17 cellular contexts compared by ENCODE assay signal in genomic region chr1:185666582-185666981, GRCh38.
DNase-seq lines count a peak whose midpoint lies in the region; ATAC-seq and TF ChIP-seq lines count a peak whose summit lies in the region.
"Had no signal": no experiment of that assay in that cellular context is flagged by ENCODE, and none has a peak within 500 bp of the region (broad histone marks: within the 10 kb centered on the region; RNA-seq: fewer than 3 reads in every experiment).

No MANE protein-coding gene starts in this region.

- BruUV-seq in Panc1 (replicated peaks; lab: Mats Ljungman, UMichigan): no TSS peak

- in situ Hi-C loops in Panc1 (cut with HindIII; ENCODE audit: low pct_unique_long_range_greater_than_20kb, low sequenced_read_pairs) (no loop called here), transverse colon (cut with MboI; ENCODE audit: low pct_ligation_motif_present in 1 of 4, low pct_unique_long_range_greater_than_20kb in 1 of 4, low sequenced_read_pairs in 3 of 4) (no loop called here)

- H3K79me1 ChIP-seq in trophoblast cell (ENCODE audit: low read length): peaks cover 15% of the 10 kb centered on the region

- H3K18ac ChIP-seq in trophoblast cell (ENCODE audit: low read length): no peak overlapping the region

- H3K9me3 ChIP-seq in Panc1 (ENCODE audit: control insufficient read depth, insufficient read depth, low read depth, low read length) (no peaks in the 10 kb centered on the region), iPS-20b (ENCODE audit: insufficient read depth, low read depth, low read length) (no peaks in the 10 kb centered on the region), trophoblast cell (ENCODE audit: insufficient read depth, low read depth, low read length) (no peaks in the 10 kb centered on the region), transverse colon (no peaks in the 10 kb centered on the region)
- H3K9me3 ChIP-seq: Caco-2 had no signal

- intact Hi-C loops in Panc1 (cut with micrococcal nuclease; ENCODE audit: unreplicated experiment): no loop called here
- intact Hi-C loops in transverse colon (cut with DNase I; ENCODE audit: low total_unique reads): no loop called here

- CTCF ChIA-PET in Panc1 (lab: Charles Lee) (no interaction called here), WTC11 (lab: Charles Lee) (interaction anchor here (1.6 to 2.9 kb wide), 2 partner anchors 14 to 71 kb away, joined by 7 to 16 read pairs; no protein-coding TSS in a partner anchor)

- no peak overlapping the region for H4K12ac ChIP-seq in trophoblast cell (ENCODE audit: low read depth, low read length)

- no peaks in the 10 kb centered on the region for H3K36me3 Mint-ChIP-seq in WTC11

- H3K23ac ChIP-seq in trophoblast cell (ENCODE audit: low read length): no peak overlapping the region

- no peaks in the 10 kb centered on the region for H3K27me3 ChIP-seq in Panc1 (ENCODE audit: control insufficient read depth, insufficient read depth, low read length)
- no peaks in the 10 kb centered on the region for H3K27me3 ChIP-seq in iPS-20b (ENCODE audit: insufficient read depth, low read length)
- H3K27me3 ChIP-seq in trophoblast cell (ENCODE audit: insufficient read depth, low read length): no peaks in the 10 kb centered on the region
- no peaks in the 10 kb centered on the region for H3K27me3 ChIP-seq in transverse colon

- DNase-seq in Panc1 (ENCODE audit: low read depth, low spot score): no peak
- no peak for DNase-seq in WTC11 (ENCODE audit: low spot score)
- no peak for DNase-seq in trophoblast cell
- no peak for DNase-seq in transverse colon
- no peak for DNase-seq in NCI-H82 treated with DMSO at 0.1 percent for 48 hours (lab: John Stamatoyannopoulos, UW; ENCODE audit: unreplicated experiment)
- DNase-seq: AML-193; Caco-2; CD4-positive, alpha-beta T cell; GM23248; H7; HFFc6 had no signal

- peak overlapping the region; percentile 49; the same call in 1 of the 2 replicates for H3K27ac ChIP-seq in Panc1 (ENCODE audit: low read length)
- H3K27ac ChIP-seq in iPS-20b (ENCODE audit: low read length): no peak overlapping the region
- no peak overlapping the region for H3K27ac ChIP-seq in trophoblast cell (ENCODE audit: low read depth, low read length)
- no peak overlapping the region for H3K27ac ChIP-seq in transverse colon
- H3K27ac ChIP-seq: C4-2B, GM23248 had no signal

- H3K4me1 ChIP-seq in Panc1 (ENCODE audit: control insufficient read depth, insufficient read depth, low read length) (peaks cover 12% of the 10 kb centered on the region), iPS-20b (ENCODE audit: insufficient read depth, low read length) (peaks cover 13% of the 10 kb centered on the region; the same call in 1 of the 2 replicates), trophoblast cell (ENCODE audit: control insufficient read depth in 1 of 2, insufficient read depth in 2 of 2, low read length in 2 of 2) (peaks cover 0 to 3% of the 10 kb centered on the region in 2 experiments), transverse colon (peaks cover 0 to 8% (median 0%) of the 10 kb centered on the region in 4 donors)
- H3K4me1 ChIP-seq: Caco-2 had no signal

- H3K27ac Mint-ChIP-seq in WTC11: no peak overlapping the region
- H3K27ac Mint-ChIP-seq: CD4-positive, alpha-beta T cell; HFFc6; IgD-negative memory B cell had no signal

- no peak overlapping the region for H2BK120ac ChIP-seq in trophoblast cell (ENCODE audit: insufficient read depth, low read length, poor library complexity)

- TF ChIP-seq POLR2A in transverse colon (IDR thresholded peaks at IDR 0.05): no peak

- POLR2A ChIA-PET in Panc1 (lab: Charles Lee): no interaction called here
- POLR2A ChIA-PET in WTC11 (lab: Charles Lee): no interaction called here

- H3K9ac ChIP-seq in iPS-20b (ENCODE audit: low read depth, low read length): peak overlapping the region; percentile 7; the same call in 1 of the 2 replicates
- H3K9ac ChIP-seq in trophoblast cell (ENCODE audit: low read length): no peak overlapping the region
- H3K9ac ChIP-seq: GM23248 had no signal

- WGBS in trophoblast cell (ENCODE audit: extremely low coverage, insufficient coverage, insufficient read length): no CpG with 5 or more reads among the region's 2 CpGs
- 88 to 100% methylated on average over 1 to 2 of the region's 2 CpGs for WGBS in transverse colon (ENCODE audit: low coverage in 1 of 2), 2 donors

- H3K36me3 ChIP-seq in Panc1 (ENCODE audit: control insufficient read depth, insufficient read depth, low read length): no peaks in the 10 kb centered on the region
- H3K36me3 ChIP-seq in iPS-20b (ENCODE audit: insufficient read depth, low read depth, low read length): no peaks in the 10 kb centered on the region
- no peaks in the 10 kb centered on the region for H3K36me3 ChIP-seq in trophoblast cell (ENCODE audit: control insufficient read depth in 1 of 2, insufficient read depth in 2 of 2, low read length in 2 of 2)
- H3K36me3 ChIP-seq in transverse colon: no peaks in the 10 kb centered on the region

- H3K27me3 Mint-ChIP-seq in WTC11 (ENCODE audit: low read depth): no peaks in the 10 kb centered on the region; the same call in 1 of the 2 replicates
- H3K27me3 Mint-ChIP-seq: CD4-positive, alpha-beta T cell; IgD-negative memory B cell had no signal

- H3K4me1 Mint-ChIP-seq in WTC11: peaks cover 35% of the 10 kb centered on the region

- TF ChIP-seq CTCF in Panc1 (IDR thresholded peaks at IDR 0.05): no peak
- no peak for TF ChIP-seq CTCF in WTC11 (IDR thresholded peaks at IDR 0.05)
- TF ChIP-seq CTCF in transverse colon (IDR thresholded peaks at IDR 0.05): no peak

- ATAC-seq in Panc1: no peak
- ATAC-seq in WTC11: peak; percentile 62
- ATAC-seq in HG03565 (IDR thresholded peaks at IDR 0.05; ENCODE audit: unreplicated experiment): no peak
- ATAC-seq: HCT116, HepG2 had no signal

- no peak overlapping the region for H3K4me3 Mint-ChIP-seq in WTC11
- H3K4me3 Mint-ChIP-seq: CD4-positive, alpha-beta T cell; HFFc6; IgD-negative memory B cell had no signal

- H2BK12ac ChIP-seq in trophoblast cell (ENCODE audit: low read length): peak overlapping the region; percentile 27

- H4K91ac ChIP-seq in trophoblast cell (ENCODE audit: low read depth, low read length): no peak overlapping the region

- no peak overlapping the region for H3K4ac ChIP-seq in trophoblast cell (ENCODE audit: low read depth, low read length)

- H3K4me3 ChIP-seq in Panc1 (ENCODE audit: low read depth in 2 of 2, low read length in 2 of 2) (no peak overlapping the region), iPS-20b (ENCODE audit: low read length) (no peak overlapping the region), trophoblast cell (ENCODE audit: low read depth, low read length) (no peak overlapping the region), transverse colon (no peak overlapping the region)
- H3K4me3 ChIP-seq: GM23248 had no signal

- H2AK5ac ChIP-seq in trophoblast cell (ENCODE audit: low read length): no peak overlapping the region

- H2BK5ac ChIP-seq in trophoblast cell (ENCODE audit: low read depth, low read length, poor library complexity): no peak overlapping the region

- no peak for TF ChIP-seq EP300 in transverse colon (IDR thresholded peaks at IDR 0.05; ENCODE audit: low read depth)

- H4K8ac ChIP-seq in trophoblast cell (ENCODE audit: low read depth, low read length): no peak overlapping the region

- no peak overlapping the region for H3K14ac ChIP-seq in trophoblast cell (ENCODE audit: low read length)

- no peaks in the 10 kb centered on the region for H3K9me3 Mint-ChIP-seq in WTC11
- H3K9me3 Mint-ChIP-seq: CD4-positive, alpha-beta T cell; HFFc6; IgD-negative memory B cell had no signal

- H2AFZ ChIP-seq in trophoblast cell (ENCODE audit: insufficient read depth, low read length, poor library complexity): no peak overlapping the region
- H2AFZ ChIP-seq: GM23248 had no signal

- no peaks in the 10 kb centered on the region for H3K79me2 ChIP-seq in trophoblast cell (ENCODE audit: control insufficient read depth, insufficient read depth, low read length, poor library complexity)

- H3K4me2 ChIP-seq in trophoblast cell (ENCODE audit: low read length): no peak overlapping the region

TF ChIP-seq in WTC11, 78 proteins besides CTCF, POLR2A, EP300 and RAD21:
- TF ChIP-seq NR1H2 (CRISPR knock-in tag; IDR thresholded peaks at IDR 0.05) (no peak), PRDM15 (CRISPR knock-in tag; IDR thresholded peaks at IDR 0.05) (peak; percentile 91)
